ENCODE assay signal across 16 cellular contexts in genomic region chr3:14393440-14394111, GRCh38. TPM values are rescaled to one million over a fixed set of nuclear protein-coding genes. Genes with fewer than 3 reads are reported as not detected.
DNase-seq lines count a peak whose midpoint lies in the region; ATAC-seq and TF ChIP-seq lines count a peak whose summit lies in the region.
"Had no signal": no experiment of that assay in that cellular context is flagged by ENCODE, and none has a peak within 500 bp of the region (broad histone marks: within the 10 kb centered on the region; RNA-seq: fewer than 3 reads in every experiment).

No MANE protein-coding gene starts in this region.

- no peak for TF ChIP-seq EP300 in ovary (IDR thresholded peaks at IDR 0.05)

- peak overlapping the region; percentile 39 for H3K27ac ChIP-seq in AG04450 (ENCODE audit: low read depth, low read length)
- peak overlapping the region in 1 of 2 donors; percentile 32 for H3K27ac ChIP-seq in ovary
- no peak overlapping the region for H3K27ac ChIP-seq in lower lobe of right lung
- H3K27ac ChIP-seq: RWPE1 had no signal

- DNase-seq in AG04450 (ENCODE audit: low read depth, low spot score) (no peak), fibroblast of villous mesenchyme (ENCODE audit: low read depth) (peak; percentile 62), ovary (peak in 4 of 5 donors; percentile 49 to 72 (median 54)), lower lobe of right lung (no peak)
- no peak for DNase-seq in central memory CD4-positive, alpha-beta T cell
- DNase-seq: activated CD4-positive, alpha-beta T cell treated with anti-CD3 and anti-CD28 coated beads for 36 hours; activated T-cell treated with anti-CD3 and anti-CD28 coated beads, Interleukin-2, amount 50 U/mL, for 4 hours; aorta; HCEC 1CT; NCI-H1930; NCI-H748 treated with DMSO at 0.1 percent for 48 hours had no signal

- H3K4me3 ChIP-seq in AG04450 (ENCODE audit: low read depth, low read length): no peak overlapping the region
- no peak overlapping the region for H3K4me3 ChIP-seq in WI38 (ENCODE audit: low read depth, low read length)
- no peak overlapping the region for H3K4me3 ChIP-seq in fibroblast of villous mesenchyme (ENCODE audit: low read depth, low read length)
- no peak overlapping the region for H3K4me3 ChIP-seq in ovary
- no peak overlapping the region for H3K4me3 ChIP-seq in lower lobe of right lung

- intact Hi-C loops in ovary (cut with DNase I): loop anchor here in 1 of 4 donors (10.0 kb wide), 1 partner anchor 99 kb away; no protein-coding TSS in a partner anchor
- intact Hi-C loops in lower lobe of right lung (cut with DNase I): no loop called here

- TF ChIP-seq CTCF in AG04450 (IDR thresholded peaks at IDR 0.05; ENCODE audit: low read depth, low read length) (no peak), WI38 (IDR thresholded peaks at IDR 0.05; ENCODE audit: low read depth, low read length) (peak; percentile 6; the same call in 1 of the 2 replicates), fibroblast of villous mesenchyme (IDR thresholded peaks at IDR 0.05; ENCODE audit: insufficient read depth, low read depth, low read length) (peak; percentile 25), ovary (IDR thresholded peaks at IDR 0.05) (no peak), lower lobe of right lung (IDR thresholded peaks at IDR 0.05) (no peak)

- no peak for TF ChIP-seq POLR2A in ovary (IDR thresholded peaks at IDR 0.05)

- CTCF ChIA-PET in AG04450 (lab: Charles Lee): interaction anchor here (0.6 to 1.4 kb wide), 6 partner anchors 9 to 192 kb away, joined by 3 to 13 read pairs (median 4); partner anchors contain the start of gene SLC6A6

- H3K36me3 ChIP-seq in ovary: no peaks in the 10 kb centered on the region
- H3K36me3 ChIP-seq in lower lobe of right lung: no peaks in the 10 kb centered on the region

- H3K27me3 ChIP-seq in AG04450 (ENCODE audit: control insufficient read depth, insufficient read depth, low read length) (peaks cover under 1% of the 10 kb centered on the region), ovary (no peaks in the 10 kb centered on the region), lower lobe of right lung (ENCODE audit: low read depth) (no peaks in the 10 kb centered on the region)

- H3K4me1 ChIP-seq in ovary (ENCODE audit: insufficient read depth) (peaks cover 16% of the 10 kb centered on the region), lower lobe of right lung (peaks cover 10% of the 10 kb centered on the region)

- WGBS in ovary, 3 donors: 17 to 36% (median 20%) methylated on average over 9 of the region's 9 CpGs

- POLR2A ChIA-PET in AG04450 (lab: Yijun Ruan, JAX): interaction anchor here (0.6 to 1.0 kb wide), 4 partner anchors 9 to 237 kb away, joined by 3 read pairs; no protein-coding TSS in a partner anchor

- H3K9me3 ChIP-seq in AG04450 (ENCODE audit: control insufficient read depth, insufficient read depth, low read length): no peaks in the 10 kb centered on the region
- H3K9me3 ChIP-seq in ovary: no peaks in the 10 kb centered on the region
- no peaks in the 10 kb centered on the region for H3K9me3 ChIP-seq in lower lobe of right lung

- ATAC-seq in lower lobe of right lung (no peak), HG02759 (IDR thresholded peaks at IDR 0.05; ENCODE audit: unreplicated experiment) (no peak), HG03097 (IDR thresholded peaks at IDR 0.05; ENCODE audit: low FRiP score, unreplicated experiment) (no peak)
- ATAC-seq: activated CD4-positive, alpha-beta T cell treated with anti-CD3 and anti-CD28 coated beads for 36 hours; activated T-cell treated with anti-CD3 and anti-CD28 coated beads, Interleukin-2, amount 50 U/mL, for 4 hours; sciatic nerve had no signal

RNA-seq across cellular contexts. Expression of gene SLC6A6, which starts 8.8 kb away (rescaled TPM):
- polyA plus RNA-seq in AG04450 (2011; rRNA removed) (30.8 and 33.5 TPM in 2 replicates), ovary (10 to 100 TPM; 37.6 to 81.1 TPM)
- polyA minus RNA-seq in AG04450 (2011; rRNA and poly(A)+ RNA removed): 60.0 and 62.6 TPM in 2 replicates
- total RNA-seq in fibroblast of villous mesenchyme (33.2 and 36.1 TPM in 2 replicates), ovary (100 to 1,000 TPM in 3 of 7 donors, 10 to 100 TPM in 4; 32.5 to 141 (median 80.5) TPM), lower lobe of right lung (84.0 TPM)

Comparison
In these comparisons a context has a peak if more than half of its experiments do, and no peak if none do; other contexts are left out.
1. DNase-seq: peak in fibroblast of villous mesenchyme (single experiment) and ovary (4 of 5); none in AG04450 (single experiment), lower lobe of right lung (single experiment) and central memory CD4-positive, alpha-beta T cell (single experiment).
2. CTCF ChIP-seq: peak in WI38 (single experiment) and fibroblast of villous mesenchyme (single experiment); none in AG04450 (single experiment), ovary (0 of 3) and lower lobe of right lung (single experiment).